Comparison of ENCODE assay signal across 8 cellular contexts in genomic region chr10:125896088-125896934, GRCh38. TPM values are rescaled to one million over a fixed set of nuclear protein-coding genes. Genes with fewer than 3 reads are reported as not detected.
DNase-seq lines count a peak whose midpoint lies in the region; ATAC-seq, FAIRE-seq and TF ChIP-seq lines count a peak whose summit lies in the region.
"Not testable (repeated sequence)": the region's sequence is repeated elsewhere in the genome, so short reads cannot be mapped to it uniquely, and the experiment has no call there.

Gene FANK1 (plus strand): TSS chr10:125896564. CDS start chr10:125896643, 79 bp downstream.

- H3K4me3 ChIP-seq in K562 (peak within 1 kb of the TSS; percentile 68), rectal smooth muscle tissue (ENCODE audit: low read length) (peak within 1 kb of the TSS; percentile 54), urinary bladder (ENCODE audit: low read depth, low read length) (peak within 1 kb of the TSS; percentile 74)

- not testable (repeated sequence) for H3K36me3 ChIP-seq in K562 (ENCODE audit: control insufficient read depth, insufficient read depth, low read length); rectal smooth muscle tissue (ENCODE audit: control insufficient read depth, insufficient read depth, low read length); urinary bladder (ENCODE audit: insufficient read depth)

- not testable (repeated sequence) for TF ChIP-seq RAD21 in K562 (CRISPR knock-in tag; conservative IDR thresholded peaks at IDR 0.05 in 1 of 2, IDR thresholded peaks at IDR 0.05 in 1 of 2)

- in situ Hi-C loops in K562 (cut with MboI), result not testable (repeated sequence)

- not testable (repeated sequence) for H4K20me1 ChIP-seq in K562 (replicated peaks; ENCODE audit: control insufficient read depth, insufficient read depth, low read length)

- peak; percentile 38 for DNase-seq in NCI-H146 treated with DMSO at 0.1 percent for 48 hours (lab: John Stamatoyannopoulos, UW; ENCODE audit: unreplicated experiment)
- peak; percentile 83 for DNase-seq in UCSD-AML1 (lab: John Stamatoyannopoulos, UW; ENCODE audit: unreplicated experiment)
- peak; percentile 57 to 88 (median 62) for DNase-seq in K562 (ENCODE audit: extremely low read depth in 1 of 4, low spot score in 3 of 4)
- peak; percentile 32 to 86 (median 74) for DNase-seq in hypothalamus (lab: John Stamatoyannopoulos, UW)

- H3K27me3 ChIP-seq in K562 (ENCODE audit: control insufficient read depth in 2 of 2, insufficient read depth in 2 of 2, low read length in 2 of 2); rectal smooth muscle tissue (ENCODE audit: control insufficient read depth, insufficient read depth, low read length): not testable (repeated sequence)

- not testable (repeated sequence) for H3K4me1 ChIP-seq in K562 (replicated peaks in 1 of 2; ENCODE audit: control insufficient read depth in 2 of 2, insufficient read depth in 2 of 2, low read length in 2 of 2); rectal smooth muscle tissue (ENCODE audit: control insufficient read depth, insufficient read depth, low read length); urinary bladder (ENCODE audit: insufficient read depth)

- H3K9me1 ChIP-seq in K562 (ENCODE audit: control insufficient read depth, insufficient read depth, low read length), result not testable (repeated sequence)

- intact Hi-C loops in K562 (cut with micrococcal nuclease), result not testable (repeated sequence)

- TF ChIP-seq EP300 in K562 (IDR thresholded peaks at IDR 0.05; ENCODE audit: low read length), result not testable (repeated sequence)

- CTCF ChIA-PET in K562 (lab: Yijun Ruan, JAX; ENCODE audit: low intra/inter-chr PET ratio), result not testable (repeated sequence)

- not testable (repeated sequence) for FAIRE-seq in K562 (lab: Jason Lieb, UNC)

- peak within 1 kb of the TSS; percentile 81 for H2AFZ ChIP-seq in K562 (ENCODE audit: low read depth, low read length)

- 8% methylated on average over 66 of the region's 106 CpGs for WGBS in K562 (ENCODE audit: insufficient coverage, low coverage, missing lambda C conversion rate)
- WGBS in urinary bladder, result 26% methylated on average over 106 of the region's 106 CpGs

- ATAC-seq in GM18499 (IDR thresholded peaks at IDR 0.05; ENCODE audit: insufficient read depth, unreplicated experiment) (peak; percentile 75), HG02884 (IDR thresholded peaks at IDR 0.05; ENCODE audit: unreplicated experiment) (peak; percentile 79), K562 (peak; percentile 89)

- not testable (repeated sequence) for BruUV-seq in K562 (replicated peaks; lab: Mats Ljungman, UMichigan)

- not testable (repeated sequence) for TF ChIP-seq CTCF in K562 (IDR thresholded peaks at IDR 0.05 in 2 of 3, conservative IDR thresholded peaks at IDR 0.05 in 1 of 3; ENCODE audit: insufficient read depth in 2 of 3, low read depth in 1 of 3, low read length in 3 of 3)

- H3K79me2 ChIP-seq in K562 (ENCODE audit: control insufficient read depth, insufficient read depth, low read length), result not testable (repeated sequence)

- peak within 1 kb of the TSS; percentile 64; the same call in 2 of the 3 replicates for H3K27ac ChIP-seq in K562 (ENCODE audit: extremely low read depth, low read depth, low read length)
- not testable (repeated sequence) for H3K27ac ChIP-seq in rectal smooth muscle tissue (ENCODE audit: low read depth, low read length)
- H3K27ac ChIP-seq in urinary bladder (ENCODE audit: low read depth), result peak within 1 kb of the TSS; percentile 77

- H3K9ac ChIP-seq in K562 (ENCODE audit: insufficient read depth in 1 of 2, low read depth in 2 of 2, low read length in 2 of 2) (peak within 1 kb of the TSS; percentile 63 to 93), rectal smooth muscle tissue (ENCODE audit: low read length) (peak within 1 kb of the TSS; percentile 62)

- peak within 1 kb of the TSS; percentile 68 for H3K4me2 ChIP-seq in K562 (ENCODE audit: insufficient read depth, low read length)

- not testable (repeated sequence) for H3K9me3 ChIP-seq in K562 (replicated peaks; ENCODE audit: control insufficient read depth, insufficient read depth, low read depth, low read length)

- POLR2A ChIA-PET in K562 (lab: Yijun Ruan, JAX), result not testable (repeated sequence)

- not testable (repeated sequence) for TF ChIP-seq POLR2A in K562 (conservative IDR thresholded peaks at IDR 0.05)

TF ChIP-seq in K562, 482 proteins besides CTCF, POLR2A, EP300 and RAD21 (continues in another document):
- peak; percentile 58; the same call in 1 of the 2 replicates for TF ChIP-seq CREM (IDR thresholded peaks at IDR 0.05; ENCODE audit: low read depth)
- peak in 1 of 2 experiments; percentile 85; a peak in 2 of 4 replicates for TF ChIP-seq HDAC1 (IDR thresholded peaks at IDR 0.05)
- TF ChIP-seq MNT (conservative IDR thresholded peaks at IDR 0.05), result peak in 1 of 2 experiments; percentile 56; a peak in 2 of 4 replicates
- TF ChIP-seq MXI1 (IDR thresholded peaks at IDR 0.05; ENCODE audit: low read depth, low read length), result peak; percentile 55; the same call in 1 of the 2 replicates
- TF ChIP-seq SAP30 (IDR thresholded peaks at IDR 0.05; ENCODE audit: borderline replicate concordance, insufficient read depth, low read depth, low read length, poor library complexity, severe bottlenecking), result peak; percentile 88
- TF ChIP-seq RB1 (IDR thresholded peaks at IDR 0.05; ENCODE audit: low read depth), result 0 out of 2 replicates have a peak, but pooled peaks have one; percentile 30
- TF ChIP-seq BMI1 (IDR thresholded peaks at IDR 0.05; ENCODE audit: low read length), result 0 out of 2 replicates have a peak, but pooled peaks have one; percentile 61
- peak; percentile 20 to 60 for TF ChIP-seq E2F6 (IDR thresholded peaks at IDR 0.05; ENCODE audit: borderline replicate concordance in 1 of 2, extremely low read depth in 1 of 2, insufficient read depth in 1 of 2, insufficient read length in 1 of 2, low read depth in 1 of 2, low read length in 1 of 2, poor library complexity in 1 of 2, severe bottlenecking in 1 of 2)
- TF ChIP-seq ETS1 (conservative IDR thresholded peaks at IDR 0.05; ENCODE audit: control insufficient read depth, low read depth, low read length), result peak; percentile 57; the same call in 1 of the 2 replicates
- peak; percentile 15; the same call in 1 of the 2 replicates for TF ChIP-seq TFAP4 (CRISPR knock-in tag; IDR thresholded peaks at IDR 0.05; ENCODE audit: borderline replicate concordance)

RNA-seq across cellular contexts. Expression of gene FANK1, which starts in this region (rescaled TPM):
- 1.7 TPM in 2 replicates for total RNA-seq in K562 (2011; cell fraction: chromatin; rRNA removed; ENCODE audit: low replicate concordance)
- total RNA-seq in K562 (2011; cell fraction: nucleolus; rRNA removed), result 0.50 and 0.79 TPM in 2 replicates
- total RNA-seq in K562 (2011; cell fraction: nucleoplasm; rRNA removed), result 0.61 and 0.66 TPM in 2 replicates
- total RNA-seq in K562 (2014; rRNA removed) (0.18 and 0.29 TPM in 2 replicates), K562 (2014; rRNA removed; fragmentation: Illumina TruSeq; extraction: Trizol) (0.38 and 0.55 TPM in 2 replicates), K562 (2015; rRNA removed; fragmentation: Illumina TruSeq; extraction: Trizol) (0.41 and 0.87 TPM in 2 replicates), K562 (2021) (0.22 and 0.51 TPM in 2 replicates), urinary bladder (2.0 TPM)
- polyA plus RNA-seq in K562 (2011; rRNA removed) (0.74 and 0.93 TPM in 2 replicates), K562 (2014; fragmentation: Illumina TruSeq; extraction: Trizol) (0.35 and 0.48 TPM in 2 replicates), K562 (2014; fragmentation: Nextera tagmentation; extraction: Ambion mirVana) (under 1 TPM in 1 of 2 experiments, not detected in 1; 0.11 TPM), K562 (2014; rRNA removed) (0.86 and 2.3 TPM in 2 replicates), urinary bladder (1.5 TPM)
- polyA plus RNA-seq in K562 (2011; cell fraction: cytosol; rRNA removed), result 0.12 and 0.53 TPM in 2 replicates
- polyA plus RNA-seq in K562 (2011; cell fraction: nucleus; rRNA removed), result 2.6 and 3.5 TPM in 2 replicates
- 0.36 and 0.56 TPM in 2 replicates for polyA plus RNA-seq in K562 (2012)
- polyA minus RNA-seq in K562 (2011; rRNA and poly(A)+ RNA removed), result 0.21 and 1.5 TPM in 2 replicates
- polyA minus RNA-seq in K562 (2011; cell fraction: cytosol; rRNA and poly(A)+ RNA removed), result not detected in 2 replicates
- polyA minus RNA-seq in K562 (2011; cell fraction: nucleus; rRNA and poly(A)+ RNA removed), result 0.67 and 1.9 TPM in 2 replicates
